Comparison of ENCODE assay signal across 15 cellular contexts in genomic region chr14:56351861-56352260, GRCh38.
DNase-seq lines count a peak whose midpoint lies in the region; ATAC-seq, FAIRE-seq and TF ChIP-seq lines count a peak whose summit lies in the region.
"Had no signal": no experiment of that assay in that cellular context is flagged by ENCODE, and none has a peak within 500 bp of the region (broad histone marks: within the 10 kb centered on the region; RNA-seq: fewer than 3 reads in every experiment).

No MANE protein-coding gene starts in this region.

- H3K27ac Mint-ChIP-seq in HFFc6: peak overlapping the region; percentile 76
- no peak overlapping the region for H3K27ac Mint-ChIP-seq in astrocyte (ENCODE audit: unreplicated experiment)
- H3K27ac Mint-ChIP-seq: immature natural killer cell had no signal

- H3K4me1 ChIP-seq in astrocyte (ENCODE audit: insufficient read depth, low read length): peaks cover 3% of the 10 kb centered on the region

- CTCF ChIA-PET in AG04449 (lab: Yijun Ruan, JAX): interaction anchor here (1.0 to 3.1 kb wide), 5 partner anchors 11 to 906 kb away, joined by 3 to 19 read pairs (median 4); no protein-coding TSS in a partner anchor

- no peaks in the 10 kb centered on the region for H3K27me3 ChIP-seq in astrocyte (ENCODE audit: insufficient read depth, low read length)
- H3K27me3 ChIP-seq: dorsolateral prefrontal cortex had no signal

- no peak overlapping the region for H3K4me2 ChIP-seq in astrocyte (ENCODE audit: low read length)

- H3K4me3 Mint-ChIP-seq in HFFc6 (peak overlapping the region; percentile 33; the same call in 1 of the 2 replicates), astrocyte (ENCODE audit: unreplicated experiment) (no peak overlapping the region)
- H3K4me3 Mint-ChIP-seq: immature natural killer cell had no signal

- H3K27me3 Mint-ChIP-seq in HFFc6 (ENCODE audit: insufficient read depth): peaks cover 6% of the 10 kb centered on the region; the same call in 1 of the 2 replicates
- no peaks in the 10 kb centered on the region for H3K27me3 Mint-ChIP-seq in astrocyte (ENCODE audit: low read depth, unreplicated experiment)

- H2AFZ ChIP-seq in astrocyte (ENCODE audit: low read depth, low read length): no peak overlapping the region

- H3K36me3 Mint-ChIP-seq in HFFc6 (ENCODE audit: low read depth) (no peaks in the 10 kb centered on the region), astrocyte (ENCODE audit: low read depth, unreplicated experiment) (no peaks in the 10 kb centered on the region)

- no peaks in the 10 kb centered on the region for H3K79me2 ChIP-seq in astrocyte (ENCODE audit: insufficient read depth, low read length)

- H3K27ac ChIP-seq in astrocyte (ENCODE audit: low read depth, low read length): no peak overlapping the region
- H3K27ac ChIP-seq: dorsolateral prefrontal cortex had no signal

- TF ChIP-seq CTCF in AG04449 (IDR thresholded peaks at IDR 0.05; ENCODE audit: insufficient read depth, low read length, missing control alignments) (no peak), HFFc6 (IDR thresholded peaks at IDR 0.05) (peak; percentile 38), astrocyte (IDR thresholded peaks at IDR 0.05; ENCODE audit: insufficient read depth, low read depth, low read length) (no peak)

- H3K4me1 Mint-ChIP-seq in HFFc6 (ENCODE audit: low read depth) (peaks cover 19% of the 10 kb centered on the region), astrocyte (ENCODE audit: low read depth, unreplicated experiment) (peaks cover 8% of the 10 kb centered on the region)
- H3K4me1 Mint-ChIP-seq: immature natural killer cell had no signal

- H3K36me3 ChIP-seq in astrocyte (ENCODE audit: insufficient read depth, low read length): no peaks in the 10 kb centered on the region

- no peaks in the 10 kb centered on the region for H3K9me3 ChIP-seq in astrocyte (ENCODE audit: insufficient read depth, low read depth, low read length)

- DNase-seq in AG04449 (ENCODE audit: low read depth, low spot score) (peak; percentile 71), HFFc6 (peak; percentile 88), astrocyte (ENCODE audit: low read depth) (peak; percentile 92), hepatic stellate cell (ENCODE audit: low spot score) (peak; percentile 39), NCI-H345 treated with DMSO at 0.1 percent for 48 hours (lab: John Stamatoyannopoulos, UW; ENCODE audit: unreplicated experiment) (no peak), RPMI8226 (no peak)
- DNase-seq: activated CD4-positive, alpha-beta T cell treated with anti-CD3 and anti-CD28 coated beads for 1 hour; activated T-cell treated with anti-CD3 and anti-CD28 coated beads, Interleukin-2, amount 50 U/mL, for 1 hour; amygdala; dorsolateral prefrontal cortex; foreskin melanocyte; immature natural killer cell; NCI-H446 had no signal

- FAIRE-seq in astrocyte (lab: Jason Lieb, UNC): peak; percentile 99

- H3K9me3 Mint-ChIP-seq in HFFc6 (no peaks in the 10 kb centered on the region), astrocyte (ENCODE audit: unreplicated experiment) (peaks cover 3% of the 10 kb centered on the region)

- POLR2A ChIA-PET in AG04449 (lab: Yijun Ruan, JAX): no interaction called here

- H3K9ac ChIP-seq in astrocyte (ENCODE audit: low read length): no peak overlapping the region

- ATAC-seq in activated CD4-positive, CD25-positive, alpha-beta regulatory T cell treated with anti-CD3 and anti-CD28 coated beads, Interleukin-2, amount 50 U/mL, for 24 hours: no peak
- ATAC-seq in GM19023 (IDR thresholded peaks at IDR 0.05; ENCODE audit: unreplicated experiment): no peak

- H4K20me1 ChIP-seq in astrocyte (ENCODE audit: insufficient read depth, low read length): no peaks in the 10 kb centered on the region

- H3K4me3 ChIP-seq in AG04449 (ENCODE audit: low read depth, low read length) (no peak overlapping the region), astrocyte (ENCODE audit: insufficient read depth, low read depth, low read length) (no peak overlapping the region)
- H3K4me3 ChIP-seq: dorsolateral prefrontal cortex had no signal

Comparison
In these comparisons a context has a peak if more than half of its experiments do, and no peak if none do; other contexts are left out.
1. DNase-seq: peak in AG04449 (single experiment), HFFc6 (single experiment), astrocyte (single experiment) and hepatic stellate cell (single experiment); none in NCI-H345 treated with DMSO at 0.1 percent for 48 hours (single experiment) and RPMI8226 (single experiment).